ENCODE assay signal across 27 cellular contexts in genomic region chr3:192655627-192656026, GRCh38.
"Had no signal": no experiment of that assay in that cellular context is flagged by ENCODE, and none has a peak within 500 bp of the region (broad histone marks: within the 10 kb centered on the region; RNA-seq: fewer than 3 reads in every experiment).

No MANE protein-coding gene starts in this region.

- FAIRE-seq: islet of Langerhans had no signal

- H3K9me3 ChIP-seq: colonic mucosa, gastrocnemius medialis, thoracic aorta, tibial nerve, upper lobe of right lung, uterus had no signal

- H2AFZ ChIP-seq: neural progenitor cell, parathyroid adenoma had no signal

- ATAC-seq: esophagus mucosa; gastrocnemius medialis; naive thymus-derived CD4-positive, alpha-beta T cell; stimulated activated naive B cell treated with anti-CD40 and anti-IgM and Interleukin-4, amounts not matched to agents 10 μg/mL and 1 μg/mL and 100 μg/mL, for 72 hours; upper lobe of right lung had no signal

- H3K79me2 ChIP-seq: parathyroid adenoma had no signal

- H3K4me1 Mint-ChIP-seq: endodermal cell; naive thymus-derived CD4-positive, alpha-beta T cell; nephron; neural progenitor cell; stimulated activated naive B cell treated with anti-CD40 and anti-IgM and Interleukin-4, amounts not matched to agents 10 μg/mL and 1 μg/mL and 100 μg/mL, for 72 hours had no signal

- H3K27ac ChIP-seq: colonic mucosa, epithelial cell of prostate, gastrocnemius medialis, neural progenitor cell, parathyroid adenoma, skin epidermis, thoracic aorta, tibial nerve, upper lobe of right lung, uterus had no signal

- DNase-seq: colonic mucosa; effector CD8-positive, alpha-beta T cell; endodermal cell; foreskin fibroblast; gastrocnemius medialis; head of caudate nucleus; hippocampal formation; mesenchymal stem cell; midbrain; naive thymus-derived CD4-positive, alpha-beta T cell; stimulated activated CD4-positive, alpha-beta T cell treated with anti-CD3 and anti-CD28 coated beads, Interleukin-15, amount 100 ng/mL, for 24 hours; stimulated activated CD4-positive, alpha-beta T cell treated with anti-CD3 and anti-CD28 coated beads, Interleukin-2, amount 100 ng/mL, for 48 hours; stimulated activated naive B cell treated with anti-CD40 and anti-IgM and Interleukin-4, amounts not matched to agents 10 μg/mL and 1 μg/mL and 100 μg/mL, for 72 hours; upper lobe of right lung; uterus had no signal

- H3K4me1 ChIP-seq: colonic mucosa, gastrocnemius medialis, neural progenitor cell, parathyroid adenoma, tibial nerve, upper lobe of right lung, uterus had no signal

- H3K9me3 Mint-ChIP-seq: dendritic cell treated with granulocyte-macrophage colony-stimulating factor and Interleukin-4, amounts not matched to agents 40 ng/mL and 50 ng/mL, for 4 days; endodermal cell; nephron; neural progenitor cell; stimulated activated naive CD8-positive, alpha-beta T cell treated with anti-CD3 and anti-CD28 coated beads, Interleukin-15, Interleukin-2, amounts not matched to agents 100 ng/mL and 50 ng/mL, for 24 hours had no signal

- H3K36me3 ChIP-seq: colonic mucosa, gastrocnemius medialis, neural progenitor cell, thoracic aorta, tibial nerve, upper lobe of right lung, uterus had no signal

- H3K27me3 Mint-ChIP-seq: dendritic cell treated with granulocyte-macrophage colony-stimulating factor and Interleukin-4, amounts not matched to agents 40 ng/mL and 50 ng/mL, for 4 days; progenitor cell of endocrine pancreas; stimulated activated naive B cell treated with anti-CD40 and anti-IgM and Interleukin-4, amounts not matched to agents 10 μg/mL and 1 μg/mL and 100 μg/mL, for 72 hours had no signal

- H3K27ac Mint-ChIP-seq: dendritic cell treated with granulocyte-macrophage colony-stimulating factor and Interleukin-4, amounts not matched to agents 40 ng/mL and 50 ng/mL, for 4 days; endodermal cell; naive thymus-derived CD4-positive, alpha-beta T cell; nephron; neural progenitor cell; progenitor cell of endocrine pancreas; stimulated activated naive B cell treated with anti-CD40 and anti-IgM and Interleukin-4, amounts not matched to agents 10 μg/mL and 1 μg/mL and 100 μg/mL, for 72 hours; stimulated activated naive CD8-positive, alpha-beta T cell treated with anti-CD3 and anti-CD28 coated beads, Interleukin-15, Interleukin-2, amounts not matched to agents 100 ng/mL and 50 ng/mL, for 24 hours had no signal

- H3K4me3 ChIP-seq: colonic mucosa, gastrocnemius medialis, neural progenitor cell, skin epidermis, thoracic aorta, tibial nerve, upper lobe of right lung, uterus had no signal

- H3K27me3 ChIP-seq: colonic mucosa, gastrocnemius medialis, neural progenitor cell, tibial nerve, upper lobe of right lung, uterus had no signal

- H3K9ac ChIP-seq: neural progenitor cell, parathyroid adenoma had no signal

- H3K4me3 Mint-ChIP-seq: dendritic cell treated with granulocyte-macrophage colony-stimulating factor and Interleukin-4, amounts not matched to agents 40 ng/mL and 50 ng/mL, for 4 days; endodermal cell; naive thymus-derived CD4-positive, alpha-beta T cell; nephron; neural progenitor cell; stimulated activated naive B cell treated with anti-CD40 and anti-IgM and Interleukin-4, amounts not matched to agents 10 μg/mL and 1 μg/mL and 100 μg/mL, for 72 hours; stimulated activated naive CD8-positive, alpha-beta T cell treated with anti-CD3 and anti-CD28 coated beads, Interleukin-15, Interleukin-2, amounts not matched to agents 100 ng/mL and 50 ng/mL, for 24 hours had no signal

- H3K4me2 ChIP-seq: neural progenitor cell had no signal

- H3K36me3 Mint-ChIP-seq: naive thymus-derived CD4-positive, alpha-beta T cell; neural progenitor cell; stimulated activated naive B cell treated with anti-CD40 and anti-IgM and Interleukin-4, amounts not matched to agents 10 μg/mL and 1 μg/mL and 100 μg/mL, for 72 hours had no signal
